1 cellular context compared by ENCODE assay signal in genomic region chr1:155981266-155982088, GRCh38.
TF ChIP-seq lines count a peak whose summit lies in the region.

No MANE protein-coding gene starts in this region.

TF ChIP-seq in HepG2, 621 proteins besides CTCF, POLR2A, EP300 and RAD21 (continues in another document):
- TF ChIP-seq RARA (CRISPR knock-in tag; IDR thresholded peaks at IDR 0.05) (peak; percentile 56), ZBTB26 (CRISPR knock-in tag; IDR thresholded peaks at IDR 0.05; ENCODE audit: borderline replicate concordance) (0 out of 2 replicates have a peak, but pooled peaks have one; percentile 44), SOX13 (IDR thresholded peaks at IDR 0.05) (0 out of 2 replicates have a peak, but pooled peaks have one; percentile 11), SOX13 (CRISPR knock-in tag; conservative IDR thresholded peaks at IDR 0.05 in 1 of 2, IDR thresholded peaks at IDR 0.05 in 1 of 2) (no peak), GATAD2A (CRISPR knock-in tag; IDR thresholded peaks at IDR 0.05) (peak; percentile 76), ARID4A (CRISPR knock-in tag; IDR thresholded peaks at IDR 0.05; ENCODE audit: borderline replicate concordance) (peak; percentile 20; the same call in 1 of the 2 replicates), ZBTB7B (CRISPR knock-in tag; IDR thresholded peaks at IDR 0.05) (no peak), MIER3 (CRISPR knock-in tag; IDR thresholded peaks at IDR 0.05; ENCODE audit: borderline replicate concordance) (0 out of 2 replicates have a peak, but pooled peaks have one; percentile 47), ZNF292 (CRISPR knock-in tag; IDR thresholded peaks at IDR 0.05; ENCODE audit: borderline replicate concordance, low read depth) (0 out of 2 replicates have a peak, but pooled peaks have one; percentile 29), KMT2B (CRISPR knock-in tag; IDR thresholded peaks at IDR 0.05) (no peak), ZNF44 (CRISPR knock-in tag; IDR thresholded peaks at IDR 0.05) (0 out of 2 replicates have a peak, but pooled peaks have one; percentile 69), NR2F6 (IDR thresholded peaks at IDR 0.05) (peak; percentile 59), NR2F6 (CRISPR knock-in tag; IDR thresholded peaks at IDR 0.05) (peak; percentile 57; the same call in 1 of the 2 replicates), NR2C2 (CRISPR knock-in tag; IDR thresholded peaks at IDR 0.05; ENCODE audit: borderline replicate concordance) (peak; percentile 65; the same call in 1 of the 2 replicates), LCORL (IDR thresholded peaks at IDR 0.05) (no peak), LCORL (CRISPR knock-in tag; IDR thresholded peaks at IDR 0.05) (0 out of 2 replicates have a peak, but pooled peaks have one; percentile 31), ZNF180 (CRISPR knock-in tag; IDR thresholded peaks at IDR 0.05; ENCODE audit: borderline replicate concordance, low read depth) (no peak), HHEX (CRISPR knock-in tag; IDR thresholded peaks at IDR 0.05) (no peak), PHF21A (CRISPR knock-in tag; IDR thresholded peaks at IDR 0.05) (peak; percentile 40; the same call in 1 of the 2 replicates), SIX1 (CRISPR knock-in tag; IDR thresholded peaks at IDR 0.05; ENCODE audit: borderline replicate concordance) (no peak), SAP130 (CRISPR knock-in tag; IDR thresholded peaks at IDR 0.05; ENCODE audit: low read depth) (peak; percentile 69), HNF4A (CRISPR knock-in tag; IDR thresholded peaks at IDR 0.05) (peak; percentile 22; the same call in 1 of the 2 replicates), ZNF644 (CRISPR knock-in tag; IDR thresholded peaks at IDR 0.05; ENCODE audit: low read depth) (0 out of 2 replicates have a peak, but pooled peaks have one; percentile 46), FOSL2 (CRISPR knock-in tag; IDR thresholded peaks at IDR 0.05) (peak; percentile 70), HIC2 (CRISPR knock-in tag; IDR thresholded peaks at IDR 0.05; ENCODE audit: low read depth) (0 out of 2 replicates have a peak, but pooled peaks have one; percentile 49), ZBTB33 (CRISPR knock-in tag; IDR thresholded peaks at IDR 0.05) (peak; percentile 55; the same call in 1 of the 2 replicates), FOXA3 (CRISPR knock-in tag; IDR thresholded peaks at IDR 0.05) (peak; percentile 45; the same call in 1 of the 2 replicates), GPN1 (CRISPR knock-in tag; IDR thresholded peaks at IDR 0.05; ENCODE audit: borderline replicate concordance) (no peak), ARID5B (CRISPR knock-in tag; IDR thresholded peaks at IDR 0.05) (peak; percentile 58), RXRB (CRISPR knock-in tag; IDR thresholded peaks at IDR 0.05; ENCODE audit: borderline replicate concordance) (peak; percentile 66; the same call in 1 of the 2 replicates)
- TF ChIP-seq, protein P1, sequence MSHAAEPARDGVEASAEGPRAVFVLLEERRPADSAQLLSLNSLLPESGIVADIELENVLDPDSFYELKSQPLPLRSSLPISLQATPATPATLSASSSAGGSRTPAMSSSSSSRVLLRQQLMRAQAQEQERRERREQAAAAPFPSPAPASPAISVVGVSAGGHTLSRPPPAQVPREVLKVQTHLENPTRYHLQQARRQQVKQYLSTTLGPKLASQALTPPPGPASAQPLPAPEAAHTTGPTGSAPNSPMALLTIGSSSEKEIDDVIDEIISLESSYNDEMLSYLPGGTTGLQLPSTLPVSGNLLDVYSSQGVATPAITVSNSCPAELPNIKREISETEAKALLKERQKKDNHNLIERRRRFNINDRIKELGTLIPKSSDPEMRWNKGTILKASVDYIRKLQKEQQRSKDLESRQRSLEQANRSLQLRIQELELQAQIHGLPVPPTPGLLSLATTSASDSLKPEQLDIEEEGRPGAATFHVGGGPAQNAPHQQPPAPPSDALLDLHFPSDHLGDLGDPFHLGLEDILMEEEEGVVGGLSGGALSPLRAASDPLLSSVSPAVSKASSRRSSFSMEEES (CRISPR knock-in tag; IDR thresholded peaks at IDR 0.05): no peak
- TF ChIP-seq, protein P2, sequence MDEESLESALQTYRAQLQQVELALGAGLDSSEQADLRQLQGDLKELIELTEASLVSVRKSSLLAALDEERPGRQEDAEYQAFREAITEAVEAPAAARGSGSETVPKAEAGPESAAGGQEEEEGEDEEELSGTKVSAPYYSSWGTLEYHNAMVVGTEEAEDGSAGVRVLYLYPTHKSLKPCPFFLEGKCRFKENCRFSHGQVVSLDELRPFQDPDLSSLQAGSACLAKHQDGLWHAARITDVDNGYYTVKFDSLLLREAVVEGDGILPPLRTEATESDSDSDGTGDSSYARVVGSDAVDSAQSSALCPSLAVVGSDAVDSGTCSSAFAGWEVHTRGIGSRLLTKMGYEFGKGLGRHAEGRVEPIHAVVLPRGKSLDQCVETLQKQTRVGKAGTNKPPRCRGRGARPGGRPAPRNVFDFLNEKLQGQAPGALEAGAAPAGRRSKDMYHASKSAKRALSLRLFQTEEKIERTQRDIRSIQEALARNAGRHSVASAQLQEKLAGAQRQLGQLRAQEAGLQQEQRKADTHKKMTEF (CRISPR knock-in tag; IDR thresholded peaks at IDR 0.05): peak; percentile 38; the same call in 1 of the 2 replicates
- TF ChIP-seq, protein P3, sequence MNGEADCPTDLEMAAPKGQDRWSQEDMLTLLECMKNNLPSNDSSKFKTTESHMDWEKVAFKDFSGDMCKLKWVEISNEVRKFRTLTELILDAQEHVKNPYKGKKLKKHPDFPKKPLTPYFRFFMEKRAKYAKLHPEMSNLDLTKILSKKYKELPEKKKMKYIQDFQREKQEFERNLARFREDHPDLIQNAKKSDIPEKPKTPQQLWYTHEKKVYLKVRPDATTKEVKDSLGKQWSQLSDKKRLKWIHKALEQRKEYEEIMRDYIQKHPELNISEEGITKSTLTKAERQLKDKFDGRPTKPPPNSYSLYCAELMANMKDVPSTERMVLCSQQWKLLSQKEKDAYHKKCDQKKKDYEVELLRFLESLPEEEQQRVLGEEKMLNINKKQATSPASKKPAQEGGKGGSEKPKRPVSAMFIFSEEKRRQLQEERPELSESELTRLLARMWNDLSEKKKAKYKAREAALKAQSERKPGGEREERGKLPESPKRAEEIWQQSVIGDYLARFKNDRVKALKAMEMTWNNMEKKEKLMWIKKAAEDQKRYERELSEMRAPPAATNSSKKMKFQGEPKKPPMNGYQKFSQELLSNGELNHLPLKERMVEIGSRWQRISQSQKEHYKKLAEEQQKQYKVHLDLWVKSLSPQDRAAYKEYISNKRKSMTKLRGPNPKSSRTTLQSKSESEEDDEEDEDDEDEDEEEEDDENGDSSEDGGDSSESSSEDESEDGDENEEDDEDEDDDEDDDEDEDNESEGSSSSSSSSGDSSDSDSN (CRISPR knock-in tag; IDR thresholded peaks at IDR 0.05): peak; percentile 46; the same call in 1 of the 2 replicates
- TF ChIP-seq, protein P4, sequence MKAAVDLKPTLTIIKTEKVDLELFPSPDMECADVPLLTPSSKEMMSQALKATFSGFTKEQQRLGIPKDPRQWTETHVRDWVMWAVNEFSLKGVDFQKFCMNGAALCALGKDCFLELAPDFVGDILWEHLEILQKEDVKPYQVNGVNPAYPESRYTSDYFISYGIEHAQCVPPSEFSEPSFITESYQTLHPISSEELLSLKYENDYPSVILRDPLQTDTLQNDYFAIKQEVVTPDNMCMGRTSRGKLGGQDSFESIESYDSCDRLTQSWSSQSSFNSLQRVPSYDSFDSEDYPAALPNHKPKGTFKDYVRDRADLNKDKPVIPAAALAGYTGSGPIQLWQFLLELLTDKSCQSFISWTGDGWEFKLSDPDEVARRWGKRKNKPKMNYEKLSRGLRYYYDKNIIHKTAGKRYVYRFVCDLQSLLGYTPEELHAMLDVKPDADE (CRISPR knock-in tag; IDR thresholded peaks at IDR 0.05): no peak
